21 cellular contexts compared by ENCODE assay signal in the genomic region with DNA sequence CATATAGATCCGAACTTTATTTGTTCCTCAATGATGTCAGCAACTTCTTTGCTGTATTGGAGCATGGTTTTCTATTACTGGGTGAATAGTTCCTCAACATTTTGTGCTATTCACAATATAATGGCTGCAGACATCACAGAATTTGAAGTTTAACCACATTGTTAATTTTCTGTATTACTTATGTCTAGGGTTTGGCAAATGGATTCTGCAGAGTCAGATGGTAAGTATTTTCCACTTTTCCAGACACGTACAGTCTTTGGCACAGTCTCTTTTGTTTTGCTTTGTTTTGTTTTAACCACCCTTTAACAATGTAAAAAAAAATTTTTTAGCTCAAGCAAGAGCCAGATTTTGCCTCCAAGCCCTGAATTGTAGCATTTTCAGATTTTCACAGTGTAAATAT. TPM values are rescaled to one million over a fixed set of nuclear protein-coding genes. Genes with fewer than 3 reads are reported as not detected.
DNase-seq lines count a peak whose midpoint lies in the region; ATAC-seq, FAIRE-seq and TF ChIP-seq lines count a peak whose summit lies in the region.
"Had no signal": no experiment of that assay in that cellular context is flagged by ENCODE, and none has a peak within 500 bp of the region (broad histone marks: within the 10 kb centered on the region; RNA-seq: fewer than 3 reads in every experiment).

No MANE protein-coding gene starts in this region.

- no peak for TF ChIP-seq POLR2A in esophagus muscularis mucosa (IDR thresholded peaks at IDR 0.05; ENCODE audit: low read depth)

- H4K20me1 ChIP-seq in astrocyte (ENCODE audit: insufficient read depth, low read length), result no peaks in the 10 kb centered on the region

- no peak overlapping the region for H3K27ac Mint-ChIP-seq in astrocyte (ENCODE audit: unreplicated experiment)
- H3K27ac Mint-ChIP-seq: CD4-positive, alpha-beta memory T cell had no signal

- POLR2A ChIA-PET in AG04449 (lab: Yijun Ruan, JAX), result no interaction called here

- H3K27ac ChIP-seq in astrocyte (ENCODE audit: low read depth, low read length) (no peak overlapping the region), esophagus muscularis mucosa (replicated peaks in 1 of 4) (no peak overlapping the region)
- H3K27ac ChIP-seq: 22Rv1, C4-2B, HL-60 had no signal

- H3K9me3 ChIP-seq in astrocyte (ENCODE audit: insufficient read depth, low read depth, low read length), result peaks cover 4% of the 10 kb centered on the region
- H3K9me3 ChIP-seq in esophagus muscularis mucosa, result no peaks in the 10 kb centered on the region

- no peaks in the 10 kb centered on the region for H3K4me1 Mint-ChIP-seq in astrocyte (ENCODE audit: low read depth, unreplicated experiment)

- H2AFZ ChIP-seq in astrocyte (ENCODE audit: low read depth, low read length), result no peak overlapping the region

- H3K9me3 Mint-ChIP-seq in astrocyte (ENCODE audit: unreplicated experiment), result peaks cover 3% of the 10 kb centered on the region

- no peaks in the 10 kb centered on the region for H3K79me2 ChIP-seq in astrocyte (ENCODE audit: insufficient read depth, low read length)

- no peak overlapping the region for H3K9ac ChIP-seq in astrocyte (ENCODE audit: low read length)

- H3K4me2 ChIP-seq in astrocyte (ENCODE audit: low read length), result no peak overlapping the region

- no peaks in the 10 kb centered on the region for H3K36me3 ChIP-seq in astrocyte (ENCODE audit: insufficient read depth, low read length)
- H3K36me3 ChIP-seq in esophagus muscularis mucosa, result no peaks in the 10 kb centered on the region
- H3K36me3 ChIP-seq: BE2C, HAP-1 had no signal

- ATAC-seq in Right ventricle myocardium superior (ENCODE audit: poor library complexity) (no peak), GM21529 (IDR thresholded peaks at IDR 0.05; ENCODE audit: unreplicated experiment) (no peak)
- ATAC-seq: GM12878 had no signal

- no peaks in the 10 kb centered on the region for H3K27me3 ChIP-seq in astrocyte (ENCODE audit: insufficient read depth, low read length)
- peaks cover 0 to 5% (median 0%) of the 10 kb centered on the region in 4 donors for H3K27me3 ChIP-seq in esophagus muscularis mucosa
- H3K27me3 ChIP-seq: BE2C had no signal

- H3K4me3 Mint-ChIP-seq in astrocyte (ENCODE audit: unreplicated experiment), result no peak overlapping the region
- H3K4me3 Mint-ChIP-seq: CD4-positive, alpha-beta memory T cell had no signal

- no peak overlapping the region for H3K4me3 ChIP-seq in AG04449 (ENCODE audit: low read depth, low read length)
- H3K4me3 ChIP-seq in astrocyte (ENCODE audit: insufficient read depth, low read depth, low read length), result no peak overlapping the region
- H3K4me3 ChIP-seq in esophagus muscularis mucosa, result no peak overlapping the region
- H3K4me3 ChIP-seq: GM12878, HAP-1 had no signal

- DNase-seq in AG04449 (ENCODE audit: low read depth, low spot score) (peak; percentile 38), GM03348 (ENCODE audit: low spot score) (peak; percentile 25), astrocyte (ENCODE audit: low read depth) (peak; percentile 86), fibroblast of peridontal ligament (ENCODE audit: extremely low read depth) (peak; percentile 82), Right ventricle myocardium superior (no peak), NCI-H1436 treated with DMSO at 0.1 percent for 48 hours (lab: John Stamatoyannopoulos, UW) (no peak), esophagus muscularis mucosa (ENCODE audit: extremely low spot score) (no peak)
- DNase-seq: BE2C; CD4-positive, alpha-beta memory T cell; DMS153; DMS79 treated with DMSO at 0.1 percent for 48 hours; GDM1 had no signal

- WGBS in esophagus muscularis mucosa, result 56% methylated on average over 2 of the region's 2 CpGs

- no peaks in the 10 kb centered on the region for H3K36me3 Mint-ChIP-seq in astrocyte (ENCODE audit: low read depth, unreplicated experiment)

- intact Hi-C loops in Right ventricle myocardium superior (cut with DNase I), result no loop called here
- intact Hi-C loops in esophagus muscularis mucosa (cut with DNase I), result no loop called here

- TF ChIP-seq CTCF in AG04449 (IDR thresholded peaks at IDR 0.05; ENCODE audit: insufficient read depth, low read length, missing control alignments) (no peak), astrocyte (IDR thresholded peaks at IDR 0.05; ENCODE audit: insufficient read depth, low read depth, low read length) (no peak), esophagus muscularis mucosa (IDR thresholded peaks at IDR 0.05) (no peak)

- H3K4me1 ChIP-seq in astrocyte (ENCODE audit: insufficient read depth, low read length) (peaks cover 12% of the 10 kb centered on the region), esophagus muscularis mucosa (peaks cover 4 to 16% (median 15%) of the 10 kb centered on the region in 4 donors)
- H3K4me1 ChIP-seq: BE2C had no signal

- CTCF ChIA-PET in AG04449 (lab: Yijun Ruan, JAX), result interaction anchor here (0.7 kb wide), 1 partner anchor 1220 kb away, joined by 3 read pairs; no protein-coding TSS in a partner anchor

- peaks cover 5% of the 10 kb centered on the region for H3K27me3 Mint-ChIP-seq in astrocyte (ENCODE audit: low read depth, unreplicated experiment)
- H3K27me3 Mint-ChIP-seq: CD4-positive, alpha-beta memory T cell had no signal

- FAIRE-seq in astrocyte (lab: Jason Lieb, UNC), result no peak
- FAIRE-seq: D721Med, GM12878, GM18507, H1 had no signal

- TF ChIP-seq EP300 in esophagus muscularis mucosa (IDR thresholded peaks at IDR 0.05), result no peak

RNA-seq across cellular contexts. Expression of a gene that starts 36.9 kb away (rescaled TPM):
- total RNA-seq in astrocyte (51.8 and 53.6 TPM in 2 replicates), Right ventricle myocardium superior (16.8 TPM), esophagus muscularis mucosa (10 to 100 TPM; 23.4 to 46.1 (median 36.3) TPM)

Comparison
In these comparisons a context has a peak if more than half of its experiments do, and no peak if none do; other contexts are left out.
1. DNase-seq: peak in AG04449 (single experiment), GM03348 (single experiment), astrocyte (single experiment) and fibroblast of peridontal ligament (single experiment); none in Right ventricle myocardium superior (single experiment), NCI-H1436 treated with DMSO at 0.1 percent for 48 hours (single experiment) and esophagus muscularis mucosa (single experiment).